In genomic region chr2:72825271-72826155, GRCh38 we compare ENCODE assay signal across 1 cellular context.
TF ChIP-seq lines count a peak whose summit lies in the region.

Gene EXOC6B (minus strand): TSS chr2:72826033.

TF ChIP-seq in K562, 482 proteins besides CTCF, POLR2A, EP300 and RAD21 (continued from another document):
- TF ChIP-seq CEBPG (CRISPR knock-in tag; IDR thresholded peaks at IDR 0.05) (peak; percentile 83), CEBPG (tag; conservative IDR thresholded peaks at IDR 0.05 in 1 of 2, IDR thresholded peaks at IDR 0.05 in 1 of 2) (peak; percentile 74 to 83), MCM2 (IDR thresholded peaks at IDR 0.05; ENCODE audit: low read depth) (no peak), RBM17 (IDR thresholded peaks at IDR 0.05; ENCODE audit: borderline replicate concordance, low read depth, low read length) (no peak), ILK (tag; IDR thresholded peaks at IDR 0.05; ENCODE audit: borderline replicate concordance, low read depth) (no peak), PHF8 (IDR thresholded peaks at IDR 0.05; ENCODE audit: borderline replicate concordance, low read length) (peak; percentile 65; the same call in 1 of the 2 replicates)
